Comparison of ENCODE assay signal across 1 cellular context in genomic region chr4:54547299-54548097, GRCh38.
A peak's percentile ranks its signal among the peaks of the same experiment; 100 is the strongest.
TF ChIP-seq lines count a peak whose summit lies in the region.

No MANE protein-coding gene starts in this region.

TF ChIP-seq in HepG2, 621 proteins besides CTCF, POLR2A, EP300 and RAD21 (continued from another document):
- TF ChIP-seq PAXIP1 (CRISPR knock-in tag; conservative IDR thresholded peaks at IDR 0.05) = 0 out of 2 replicates have a peak, but pooled peaks have one; percentile 29
- peak in 1 of 2 experiments; percentile 80; a peak in 2 of 4 replicates for TF ChIP-seq REST (IDR thresholded peaks at IDR 0.05; ENCODE audit: borderline replicate concordance in 1 of 2, low read depth in 1 of 2, low read length in 2 of 2)
- TF ChIP-seq SOX6 (IDR thresholded peaks at IDR 0.05) = no peak
- peak; percentile 26; the same call in 1 of the 2 replicates for TF ChIP-seq SOX6 (CRISPR knock-in tag; IDR thresholded peaks at IDR 0.05)
- 0 out of 2 replicates have a peak, but pooled peaks have one; percentile 5 for TF ChIP-seq FOXA3 (CRISPR knock-in tag; IDR thresholded peaks at IDR 0.05)
- no peak for TF ChIP-seq GABPA (IDR thresholded peaks at IDR 0.05; ENCODE audit: low read depth, low read length)
- 0 out of 2 replicates have a peak, but pooled peaks have one; percentile 40 for TF ChIP-seq GABPA (CRISPR knock-in tag; IDR thresholded peaks at IDR 0.05; ENCODE audit: low read depth)
- TF ChIP-seq ZNF800 (CRISPR knock-in tag; IDR thresholded peaks at IDR 0.05) = 0 out of 2 replicates have a peak, but pooled peaks have one; percentile 28
- TF ChIP-seq MAF1 (CRISPR knock-in tag; IDR thresholded peaks at IDR 0.05; ENCODE audit: borderline replicate concordance) = no peak
- 0 out of 2 replicates have a peak, but pooled peaks have one; percentile 21 for TF ChIP-seq ZNF501 (CRISPR knock-in tag; IDR thresholded peaks at IDR 0.05)
- TF ChIP-seq MAFF (IDR thresholded peaks at IDR 0.05; ENCODE audit: low read depth, low read length) = peak; percentile 10; the same call in 1 of the 2 replicates
- TF ChIP-seq PRDM15 (CRISPR knock-in tag; IDR thresholded peaks at IDR 0.05) = no peak
